In genomic region chr3:188558343-188559068, GRCh38 we compare ENCODE assay signal across 16 cellular contexts.
A peak's percentile ranks its signal among the peaks of the same experiment; 100 is the strongest.
DNase-seq lines count a peak whose midpoint lies in the region; ATAC-seq and TF ChIP-seq lines count a peak whose summit lies in the region.
"Had no signal": no experiment of that assay in that cellular context is flagged by ENCODE, and none has a peak within 500 bp of the region (broad histone marks: within the 10 kb centered on the region; RNA-seq: fewer than 3 reads in every experiment).

No MANE protein-coding gene starts in this region.

- intact Hi-C loops in natural killer cell (cut with micrococcal nuclease): no loop called here

- DNase-seq in AG10803 (ENCODE audit: low read depth) (peak; percentile 40), HCEC 1CT (peak; percentile 26), dermis microvascular lymphatic vessel endothelial cell (ENCODE audit: low read depth in 2 of 2) (peak; percentile 89 to 95), natural killer cell (no peak), UCSD-AML1 (lab: John Stamatoyannopoulos, UW; ENCODE audit: unreplicated experiment) (no peak), HFFc6 (no peak), NCI-H2029 treated with DMSO at 0.1 percent for 48 hours (lab: John Stamatoyannopoulos, UW) (no peak)
- no peak for DNase-seq in effector memory CD4-positive, alpha-beta T cell
- DNase-seq: NCI-H1105; NCI-H446; stimulated activated CD4-positive, alpha-beta T cell treated with anti-CD3 and anti-CD28 coated beads, Interleukin-15, amount 100 ng/mL, for 24 hours; tibial artery had no signal

- H3K9me3 ChIP-seq in effector memory CD4-positive, alpha-beta T cell (ENCODE audit: control insufficient read depth, low read length): no peaks in the 10 kb centered on the region
- H3K9me3 ChIP-seq: tibial artery had no signal

- no peaks in the 10 kb centered on the region for H3K27me3 Mint-ChIP-seq in natural killer cell (ENCODE audit: low read depth in 2 of 2)
- H3K27me3 Mint-ChIP-seq in HFFc6 (ENCODE audit: insufficient read depth): no peaks in the 10 kb centered on the region

- no peaks in the 10 kb centered on the region for H3K27me3 ChIP-seq in effector memory CD4-positive, alpha-beta T cell (replicated peaks; ENCODE audit: control insufficient read depth, insufficient read depth, low read length, poor library complexity, severe bottlenecking)
- H3K27me3 ChIP-seq: tibial artery had no signal

- H3K36me3 ChIP-seq in effector memory CD4-positive, alpha-beta T cell (ENCODE audit: control insufficient read depth, insufficient read depth, low read length): no peaks in the 10 kb centered on the region
- H3K36me3 ChIP-seq: tibial artery had no signal

- H3K27ac Mint-ChIP-seq in natural killer cell (peak overlapping the region in 1 of 2 donors; percentile 71), HFFc6 (no peak overlapping the region)
- H3K27ac Mint-ChIP-seq: mesothelial cell of epicardium had no signal

- no peak overlapping the region for H3K4me3 ChIP-seq in AG10803 (ENCODE audit: low read length)
- H3K4me3 ChIP-seq in effector memory CD4-positive, alpha-beta T cell (ENCODE audit: insufficient read depth, low read depth, low read length, poor library complexity, severe bottlenecking): no peak overlapping the region
- H3K4me3 ChIP-seq: tibial artery had no signal

- no peak for ATAC-seq in natural killer cell
- ATAC-seq: esophagus mucosa had no signal

- H3K4me3 Mint-ChIP-seq in natural killer cell (peak overlapping the region; percentile 38), HFFc6 (no peak overlapping the region)
- H3K4me3 Mint-ChIP-seq: mesothelial cell of epicardium had no signal

- H3K9me3 Mint-ChIP-seq in natural killer cell (no peaks in the 10 kb centered on the region), HFFc6 (no peaks in the 10 kb centered on the region)
- H3K9me3 Mint-ChIP-seq: mesothelial cell of epicardium had no signal

- TF ChIP-seq CTCF in AG10803 (conservative IDR thresholded peaks at IDR 0.05; ENCODE audit: low read length): no peak
- TF ChIP-seq CTCF in natural killer cell (IDR thresholded peaks at IDR 0.05): no peak
- no peak for TF ChIP-seq CTCF in HFFc6 (IDR thresholded peaks at IDR 0.05)

- H3K27ac ChIP-seq in effector memory CD4-positive, alpha-beta T cell (ENCODE audit: insufficient read depth, low read length, poor library complexity, severe bottlenecking): no peak overlapping the region
- H3K27ac ChIP-seq: C4-2B, VCaP had no signal

- peaks cover 2% of the 10 kb centered on the region for H3K4me1 ChIP-seq in effector memory CD4-positive, alpha-beta T cell (ENCODE audit: control insufficient read depth, insufficient read depth, low read length, poor library complexity, severe bottlenecking)

- H3K36me3 Mint-ChIP-seq in natural killer cell (no peaks in the 10 kb centered on the region), HFFc6 (ENCODE audit: low read depth) (no peaks in the 10 kb centered on the region)
- H3K36me3 Mint-ChIP-seq: mesothelial cell of epicardium had no signal

- H3K4me1 Mint-ChIP-seq in natural killer cell: peaks cover 16 to 61% of the 10 kb centered on the region in 2 donors
- peaks cover 16% of the 10 kb centered on the region for H3K4me1 Mint-ChIP-seq in HFFc6 (ENCODE audit: low read depth)
- H3K4me1 Mint-ChIP-seq: mesothelial cell of epicardium had no signal

Comparison
In these comparisons a context has a peak if more than half of its experiments do, and no peak if none do; other contexts are left out.
1. DNase-seq: peak in AG10803 (single experiment), HCEC 1CT (single experiment) and dermis microvascular lymphatic vessel endothelial cell (2 of 2); none in natural killer cell (single experiment), UCSD-AML1 (single experiment), HFFc6 (single experiment), effector memory CD4-positive, alpha-beta T cell (0 of 3) and NCI-H2029 treated with DMSO at 0.1 percent for 48 hours (single experiment).